35 cellular contexts compared by ENCODE assay signal in genomic region chr1:196410768-196411167, GRCh38.
"Had no signal": no experiment of that assay in that cellular context is flagged by ENCODE, and none has a peak within 500 bp of the region (broad histone marks: within the 10 kb centered on the region; RNA-seq: fewer than 3 reads in every experiment).

No MANE protein-coding gene starts in this region.

- H3K4me3 ChIP-seq: MG63 had no signal

- H3K27me3 ChIP-seq: MG63 had no signal

- DNase-seq: Karpas-422, Kasumi-1, MG63, MM.1S, MV-4-11, NCI-H1048, NCI-H1092, NCI-H1092 treated with DMSO at 0.1 percent for 48 hours, NCI-H1105, NCI-H1105 treated with DMSO at 0.1 percent for 48 hours, NCI-H1417, NCI-H1417 treated with DMSO at 0.1 percent for 48 hours, NCI-H1436, NCI-H1436 treated with DMSO at 0.1 percent for 48 hours, NCI-H146, NCI-H1694, NCI-H1694 treated with DMSO at 0.1 percent for 48 hours, NCI-H187, NCI-H187 treated with DMSO at 0.1 percent for 48 hours, NCI-H1930, NCI-H2029, NCI-H2029 treated with DMSO at 0.1 percent for 48 hours, NCI-H2081, NCI-H2081 treated with DMSO at 0.1 percent for 48 hours, NCI-H2107, NCI-H2171, NCI-H2171 treated with DMSO at 0.1 percent for 48 hours, NCI-H2227 treated with DMSO at 0.1 percent for 48 hours, NCI-H226, NCI-H345, NCI-H446, NCI-H446 treated with DMSO at 0.1 percent for 48 hours, NCI-H510A, NCI-H510A treated with DMSO at 0.1 percent for 48 hours, NCI-H524 had no signal

- H3K36me3 ChIP-seq: MG63 had no signal

- H3K9me3 ChIP-seq: MG63 had no signal
